ENCODE assay signal across 1 cellular context in genomic region chr19:2249010-2249866, GRCh38.
TF ChIP-seq lines count a peak whose summit lies in the region.

AMH (plus strand) TSS chr19:2249323; CDS start chr19:2249333, 10 bp downstream.

TF ChIP-seq in HCT116, 20 proteins besides CTCF, POLR2A, EP300 and RAD21 (continued from another document):
- TF ChIP-seq MAX (IDR thresholded peaks at IDR 0.05): no peak
- TF ChIP-seq CBX3 (IDR thresholded peaks at IDR 0.05; ENCODE audit: low read depth): no peak
- no peak for TF ChIP-seq CEBPB (IDR thresholded peaks at IDR 0.05; ENCODE audit: low read depth)
- TF ChIP-seq ZNF274 (IDR thresholded peaks at IDR 0.05; ENCODE audit: low read depth, low read length): no peak
- no peak for TF ChIP-seq ELF1 (IDR thresholded peaks at IDR 0.05; ENCODE audit: borderline replicate concordance, low read depth)
- TF ChIP-seq ATF3 (IDR thresholded peaks at IDR 0.05): no peak
- no peak for TF ChIP-seq ZBTB33 (IDR thresholded peaks at IDR 0.05; ENCODE audit: extremely low read depth, insufficient replicate concordance, low read length)
- TF ChIP-seq FOSL1 (IDR thresholded peaks at IDR 0.05; ENCODE audit: low read depth): no peak
- no peak for TF ChIP-seq JUND (IDR thresholded peaks at IDR 0.05)
- TF ChIP-seq REST (IDR thresholded peaks at IDR 0.05; ENCODE audit: low read depth): no peak
